ENCODE assay signal across 10 cellular contexts in genomic region chr2:96928277-96928781, GRCh38. TPM values are rescaled to one million over a fixed set of nuclear protein-coding genes. Genes with fewer than 3 reads are reported as not detected.
DNase-seq lines count a peak whose midpoint lies in the region; FAIRE-seq and TF ChIP-seq lines count a peak whose summit lies in the region.
"Had no signal": no experiment of that assay in that cellular context is flagged by ENCODE, and none has a peak within 500 bp of the region (broad histone marks: within the 10 kb centered on the region; RNA-seq: fewer than 3 reads in every experiment).

No MANE protein-coding gene starts in this region.

- peak; percentile 40 for FAIRE-seq in urothelium cell line (lab: Jason Lieb, UNC)

- DNase-seq in NCI-H2227 (lab: John Stamatoyannopoulos, UW; ENCODE audit: unreplicated experiment) (peak; percentile 38), NCI-H2227 treated with DMSO at 0.1 percent for 48 hours (lab: John Stamatoyannopoulos, UW) (no peak), epithelial cell of esophagus (ENCODE audit: low read depth) (peak; percentile 58), myocyte (ENCODE audit: low read depth) (peak; percentile 86), urothelium cell line (ENCODE audit: low spot score) (no peak), Kasumi-1 (lab: John Stamatoyannopoulos, UW) (no peak), HK-2 (ENCODE audit: unreplicated experiment) (no peak), GM20000 (ENCODE audit: low spot score) (no peak)
- DNase-seq: activated B cell treated with CpG ODN at 0.5 μM for 24 hours had no signal

- TF ChIP-seq CTCF in epithelial cell of esophagus (IDR thresholded peaks at IDR 0.05; ENCODE audit: insufficient read depth, low read depth, low read length, missing control alignments) = no peak
- TF ChIP-seq CTCF in GM20000 (IDR thresholded peaks at IDR 0.05; ENCODE audit: extremely low read depth, missing control alignments) = no peak

- no peak overlapping the region for H3K4me3 ChIP-seq in epithelial cell of esophagus (ENCODE audit: low read length)

RNA-seq across cellular contexts. Expression of gene FAM178B, which starts 58.1 kb away (rescaled TPM):
- total RNA-seq in myocyte = 2.1 and 2.7 TPM in 2 replicates
- 2.1 TPM for polyA plus RNA-seq in myocyte (2012)
- total RNA-seq: activated B cell treated with CpG ODN at 0.5 μM for 24 hours, osteocyte had no signal

RNA-seq across cellular contexts. Expression of gene SEMA4C, which starts 58.4 kb away (rescaled TPM):
- total RNA-seq in myocyte = 74.5 and 88.9 TPM in 2 replicates
- 31.1 TPM for polyA plus RNA-seq in myocyte (2012)

Comparison
In these comparisons a context has a peak if more than half of its experiments do, and no peak if none do; other contexts are left out.
1. DNase-seq: peak in NCI-H2227 (single experiment), epithelial cell of esophagus (single experiment) and myocyte (single experiment); none in NCI-H2227 treated with DMSO at 0.1 percent for 48 hours (single experiment), urothelium cell line (single experiment), Kasumi-1 (0 of 2), HK-2 (single experiment) and GM20000 (single experiment).